Comparison of ENCODE assay signal across 9 cellular contexts in genomic region chr18:72544092-72544886, GRCh38. TPM values are rescaled to one million over a fixed set of nuclear protein-coding genes. Genes with fewer than 3 reads are reported as not detected.
DNase-seq lines count a peak whose midpoint lies in the region; ATAC-seq, FAIRE-seq and TF ChIP-seq lines count a peak whose summit lies in the region.
"Had no signal": no experiment of that assay in that cellular context is flagged by ENCODE, and none has a peak within 500 bp of the region (broad histone marks: within the 10 kb centered on the region; RNA-seq: fewer than 3 reads in every experiment).

Gene CBLN2, minus strand, starts transcription at chr18:72544342. Its CDS starts 2,182 bp downstream, at chr18:72542160.

- peak; percentile 8 for DNase-seq in AG09319 (ENCODE audit: extremely low read depth, low read depth)
- peak; percentile 40 for DNase-seq in GM18507 (ENCODE audit: extremely low spot score, insufficient read length, low read depth)
- peak; percentile 86 for DNase-seq in NCI-H2081 (lab: John Stamatoyannopoulos, UW)
- peak; percentile 6 to 28 (median 21) for DNase-seq in activated CD8-positive, alpha-beta memory T cell treated with anti-CD3 and anti-CD28 coated beads for 48 hours (ENCODE audit: low read depth in 2 of 3, low spot score in 2 of 3)
- DNase-seq in glomerular visceral epithelial cell (ENCODE audit: extremely low spot score), result peak; percentile 86
- peak; percentile 71 for DNase-seq in progenitor cell of endocrine pancreas (ENCODE audit: low spot score, unreplicated experiment)
- DNase-seq in NOMO-1 (lab: John Stamatoyannopoulos, UW; ENCODE audit: unreplicated experiment in 2 of 2), result no peak

- H3K27me3 Mint-ChIP-seq in progenitor cell of endocrine pancreas, result peaks cover 84% of the 10 kb centered on the region

- H3K4me3 Mint-ChIP-seq in progenitor cell of endocrine pancreas (ENCODE audit: low read depth), result peak within 1 kb of the TSS; percentile 69

- H3K36me3 Mint-ChIP-seq in progenitor cell of endocrine pancreas (ENCODE audit: insufficient read depth), result no peaks in the 10 kb centered on the region

- peak; percentile 81 for TF ChIP-seq CTCF in AG09319 (IDR thresholded peaks at IDR 0.05; ENCODE audit: low read depth, low read length)
- peak; percentile 97 for TF ChIP-seq CTCF in progenitor cell of endocrine pancreas (IDR thresholded peaks at IDR 0.05; ENCODE audit: unreplicated experiment)

- H3K27ac Mint-ChIP-seq in progenitor cell of endocrine pancreas, result no peak within 1 kb of the TSS

- peak; percentile 49 for ATAC-seq in HG02970 (IDR thresholded peaks at IDR 0.05; ENCODE audit: low FRiP score, unreplicated experiment)

- no peak for FAIRE-seq in GM18507 (lab: Jason Lieb, UNC)

- no peaks in the 10 kb centered on the region for H3K9me3 Mint-ChIP-seq in progenitor cell of endocrine pancreas (ENCODE audit: low read depth)

- peaks cover 11% of the 10 kb centered on the region for H3K4me1 Mint-ChIP-seq in progenitor cell of endocrine pancreas (ENCODE audit: low read depth)

RNA-seq across cellular contexts. Expression of gene CBLN2, which starts in this region (rescaled TPM):
- total RNA-seq in progenitor cell of endocrine pancreas, result 0.18 and 0.38 TPM in 2 replicates
- total RNA-seq: subcutaneous adipose tissue had no signal

Comparison
In these comparisons a context has a peak if more than half of its experiments do, and no peak if none do; other contexts are left out.
1. Peak in DNase-seq in progenitor cell of endocrine pancreas; RNA of the gene not detected or under 1 TPM.
2. DNase-seq: peak in AG09319 (single experiment), GM18507 (single experiment), NCI-H2081 (2 of 2), activated CD8-positive, alpha-beta memory T cell treated with anti-CD3 and anti-CD28 coated beads for 48 hours (3 of 3) and glomerular visceral epithelial cell (single experiment); none in NOMO-1 (0 of 2).